8 cellular contexts compared by ENCODE assay signal in genomic region chr12:8373744-8374143, GRCh38.
DNase-seq lines count a peak whose midpoint lies in the region; ATAC-seq and TF ChIP-seq lines count a peak whose summit lies in the region.
"Not testable (repeated sequence)": the region's sequence is repeated elsewhere in the genome, so short reads cannot be mapped to it uniquely, and the experiment has no call there.

No MANE protein-coding gene starts in this region.

- H3K27me3 Mint-ChIP-seq in Calu3 (ENCODE audit: unreplicated experiment) = peaks cover 17% of the 10 kb centered on the region

- H3K36me3 ChIP-seq in OCI-LY7 (ENCODE audit: insufficient read depth, low read length); lung (ENCODE audit: control insufficient read depth in 2 of 2, insufficient read depth in 2 of 2, low read length in 2 of 2); upper lobe of right lung: not testable (repeated sequence)

- H3K4me1 Mint-ChIP-seq in Calu3 (ENCODE audit: low read depth, unreplicated experiment) = not testable (repeated sequence)

- not testable (repeated sequence) for H3K27me3 ChIP-seq in lung (ENCODE audit: control insufficient read depth, insufficient read depth); upper lobe of right lung

- in situ Hi-C loops in GM13977 (cut with MboI; ENCODE audit: low pct_unique_long_range_greater_than_20kb, low sequenced_read_pairs, unreplicated experiment) = not testable (repeated sequence)

- BruUV-seq in Calu3 (replicated peaks; lab: Mats Ljungman, UMichigan); OCI-LY7 (replicated peaks; lab: Mats Ljungman, UMichigan): not testable (repeated sequence)

- H3K9me3 ChIP-seq in OCI-LY7 (ENCODE audit: low read length); lung (ENCODE audit: control insufficient read depth in 2 of 2, insufficient read depth in 1 of 2, low read length in 1 of 2); upper lobe of right lung: not testable (repeated sequence)

- H3K27ac Mint-ChIP-seq in Calu3 (ENCODE audit: unreplicated experiment) = not testable (repeated sequence)

- not testable (repeated sequence) for H4K20me1 ChIP-seq in OCI-LY7 (ENCODE audit: insufficient read depth, low read length)

- not testable (repeated sequence) for H3K36me3 Mint-ChIP-seq in Calu3 (ENCODE audit: insufficient read depth, unreplicated experiment)

- not testable (repeated sequence) for H3K27ac ChIP-seq in OCI-LY7 (ENCODE audit: low read depth, low read length, poor library complexity, severe bottlenecking); lung (ENCODE audit: low read depth in 1 of 2, low read length in 1 of 2); upper lobe of right lung

- not testable (repeated sequence) for H2AFZ ChIP-seq in OCI-LY7 (ENCODE audit: low read length)

- CTCF ChIA-PET in Calu3 (lab: Charles Lee); OCI-LY7 (lab: Charles Lee; ENCODE audit: unreplicated experiment): not testable (repeated sequence)

- H3K4me2 ChIP-seq in OCI-LY7 (ENCODE audit: low read length) = not testable (repeated sequence)

- intact Hi-C loops in Calu3 (cut with micrococcal nuclease; ENCODE audit: unreplicated experiment); upper lobe of right lung (cut with DNase I): not testable (repeated sequence)
- intact Hi-C loops in OCI-LY7 (cut with micrococcal nuclease; ENCODE audit: unreplicated experiment) = loop anchor here (10.0 kb wide), 1 partner anchor 79 kb away; no protein-coding TSS in a partner anchor

- WGBS in lung, 2 donors = 36 to 44% methylated on average over 5 of the region's 5 CpGs

- H3K9me2 ChIP-seq in OCI-LY7 (ENCODE audit: insufficient read depth, low read length) = not testable (repeated sequence)

- ATAC-seq in lung (ENCODE audit: insufficient read depth, low FRiP score); upper lobe of right lung: not testable (repeated sequence)

- not testable (repeated sequence) for H3K9me3 Mint-ChIP-seq in Calu3 (ENCODE audit: low read depth, unreplicated experiment)

- H3K4me1 ChIP-seq in OCI-LY7 (ENCODE audit: insufficient read depth, low read length, poor library complexity, severe bottlenecking); lung (ENCODE audit: control insufficient read depth in 2 of 2, insufficient read depth in 2 of 2, low read length in 2 of 2); upper lobe of right lung: not testable (repeated sequence)

- DNase-seq in Calu3; GM13977 (ENCODE audit: low spot score); OCI-LY7 (ENCODE audit: low spot score); lung (ENCODE audit: low spot score); upper lobe of right lung: not testable (repeated sequence)
- DNase-seq in LHCN-M2 (ENCODE audit: low read depth) = peak; percentile 5
- DNase-seq in astrocyte of the hippocampus (ENCODE audit: low read depth, low spot score) = peak; percentile 5
- peak; percentile 5 for DNase-seq in fibroblast of mammary gland (ENCODE audit: low read depth)

- not testable (repeated sequence) for H3K4me3 ChIP-seq in OCI-LY7 (ENCODE audit: low read depth, low read length, poor library complexity, severe bottlenecking); fibroblast of mammary gland (ENCODE audit: control insufficient read depth, low read depth, low read length); lung; upper lobe of right lung

- TF ChIP-seq CTCF in Calu3 (IDR thresholded peaks at IDR 0.05; ENCODE audit: unreplicated experiment) = peak; percentile 30
- TF ChIP-seq CTCF in GM13977 (IDR thresholded peaks at IDR 0.05; ENCODE audit: extremely low read depth, insufficient read depth, missing control alignments) = peak; percentile 39
- 0 out of 2 replicates have a peak, but pooled peaks have one; percentile 22 for TF ChIP-seq CTCF in OCI-LY7 (conservative IDR thresholded peaks at IDR 0.05; ENCODE audit: low read length)
- TF ChIP-seq CTCF in fibroblast of mammary gland (conservative IDR thresholded peaks at IDR 0.05; ENCODE audit: control insufficient read depth, insufficient read depth, low read depth, low read length) = peak; percentile 40
- peak; percentile 15 for TF ChIP-seq CTCF in lung (IDR thresholded peaks at IDR 0.05; ENCODE audit: control extremely low read depth, extremely low read depth)
- peak; percentile 14 for TF ChIP-seq CTCF in upper lobe of right lung (IDR thresholded peaks at IDR 0.05)

- H3K79me2 ChIP-seq in OCI-LY7 (ENCODE audit: insufficient read depth, low read depth, low read length) = not testable (repeated sequence)

- POLR2A ChIA-PET in OCI-LY7 (lab: Charles Lee) = not testable (repeated sequence)

- not testable (repeated sequence) for H3K4me3 Mint-ChIP-seq in Calu3 (ENCODE audit: low read depth, unreplicated experiment)
